In the genomic region with DNA sequence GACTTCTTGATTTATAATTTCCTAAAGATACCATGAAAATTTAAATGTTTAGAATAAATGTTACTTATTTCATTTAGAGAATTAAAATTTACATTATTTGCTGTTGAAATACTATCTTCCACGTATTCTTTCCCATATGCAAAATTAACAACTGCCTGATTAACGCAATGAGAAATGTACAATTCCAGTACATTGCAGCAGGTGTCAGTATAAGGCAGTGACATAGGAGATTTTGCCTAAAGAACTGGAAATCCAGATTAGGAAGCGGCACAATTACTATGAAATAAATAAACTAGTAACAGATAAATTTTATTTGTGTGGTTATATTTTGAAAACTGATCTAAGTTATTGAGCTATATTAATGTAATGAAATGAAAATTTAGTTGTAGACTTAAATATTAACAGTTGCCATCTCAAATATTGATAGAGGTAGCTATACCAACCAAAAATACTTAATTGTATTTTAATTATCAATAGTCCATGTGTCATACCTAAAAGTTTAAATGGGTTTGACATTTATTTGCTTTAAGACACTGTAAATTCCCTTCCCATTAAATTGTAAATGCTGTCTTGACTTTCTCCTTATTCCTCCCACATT, we compare ENCODE assay signal across 8 cellular contexts.
DNase-seq lines count a peak whose midpoint lies in the region; ATAC-seq, FAIRE-seq and TF ChIP-seq lines count a peak whose summit lies in the region.

No MANE protein-coding gene starts in this region.

- H3T11ph ChIP-seq in H9 (ENCODE audit: low read length), result no peak overlapping the region

- H2AFZ ChIP-seq in H9 (ENCODE audit: low read length), result no peak overlapping the region

- H3K56ac ChIP-seq in H9 (ENCODE audit: insufficient read length, low read depth, low read length), result no peak overlapping the region

- H3K36me3 ChIP-seq in bronchial epithelial cell (ENCODE audit: control insufficient read depth, insufficient read depth, low read length), result no peaks in the 10 kb centered on the region

- H3K9me3 ChIP-seq in H9 (ENCODE audit: control insufficient read depth, low read depth, low read length), result no peaks in the 10 kb centered on the region

- no peak overlapping the region for H3K4me3 ChIP-seq in bronchial epithelial cell (ENCODE audit: low read depth, low read length)

- no peak overlapping the region for H4K5ac ChIP-seq in H9 (ENCODE audit: insufficient read length, low read depth, low read length)

- H3K79me2 ChIP-seq in H9 (ENCODE audit: insufficient read depth, low read length), result no peaks in the 10 kb centered on the region

- H3K27me3 ChIP-seq in H9 (ENCODE audit: insufficient read depth, low read length) (no peaks in the 10 kb centered on the region), bronchial epithelial cell (ENCODE audit: control insufficient read depth, insufficient read depth, low read length) (no peaks in the 10 kb centered on the region)

- H3K23ac ChIP-seq in H9 (ENCODE audit: insufficient read length, low read depth, low read length), result no peak overlapping the region

- no peak overlapping the region for H3K4me2 ChIP-seq in H9 (ENCODE audit: insufficient read depth, insufficient read length, low read length)

- H4K20me1 ChIP-seq in H9 (ENCODE audit: control insufficient read depth, insufficient read depth, insufficient read length), result no peaks in the 10 kb centered on the region

- ATAC-seq in HG03135 (IDR thresholded peaks at IDR 0.05; ENCODE audit: unreplicated experiment), result no peak
- ATAC-seq in HG02852 (IDR thresholded peaks at IDR 0.05; ENCODE audit: unreplicated experiment), result no peak

- peak overlapping the region in 2 of 3 experiments; percentile 84 to 97; a peak in 4 of 7 replicates for H3K27ac Mint-ChIP-seq in H9

- peaks cover 3 to 11% (median 4%) of the 10 kb centered on the region in 3 experiments; a peak in 3 of 7 replicates for H3K36me3 Mint-ChIP-seq in H9 (ENCODE audit: insufficient read depth in 1 of 3, low read depth in 3 of 3)

- no peak overlapping the region for H2BK20ac ChIP-seq in H9 (ENCODE audit: low read depth, low read length, poor library complexity, severe bottlenecking)

- no peak for FAIRE-seq in bronchial epithelial cell (lab: Jason Lieb, UNC)

- no peak overlapping the region for H3K14ac ChIP-seq in H9 (ENCODE audit: insufficient read depth, low read length)

- no peak overlapping the region for H2BK5ac ChIP-seq in H9 (ENCODE audit: insufficient read length, low read length)

- H2BK15ac ChIP-seq in H9 (ENCODE audit: low read depth, low read length), result no peak overlapping the region

- DNase-seq in Ammon's horn (ENCODE audit: low spot score) (peak; percentile 56), H9 (no peak), NCI-H774 (lab: John Stamatoyannopoulos, UW) (peak; percentile 70), bronchial epithelial cell (ENCODE audit: low read depth) (peak; percentile 53), lung microvascular endothelial cell (ENCODE audit: low read depth in 2 of 2) (peak; percentile 33 to 59)
- no peak for DNase-seq in stimulated activated CD4-positive, alpha-beta T cell treated with anti-CD3 and anti-CD28 coated beads, Interleukin-1b, Interleukin-23, amount 100 ng/mL, for 48 hours

- peaks cover 45 to 53% of the 10 kb centered on the region in 2 experiments for H3K4me1 Mint-ChIP-seq in H9

- WGBS in H9 (ENCODE audit: extremely low coverage, insufficient read length, low lambda C conversion rate), result no CpG with 5 or more reads among the region's 3 CpGs

- H3K9ac ChIP-seq in H9 (ENCODE audit: extremely low read depth, insufficient read length, low read length), result no peak overlapping the region

- H3K4me1 ChIP-seq in H9 (ENCODE audit: insufficient read depth, low read length), result no peaks in the 10 kb centered on the region; the same call in 1 of the 2 replicates

- H3K9me3 Mint-ChIP-seq in H9, result no peaks in the 10 kb centered on the region

- H3K79me1 ChIP-seq in H9 (ENCODE audit: insufficient read depth, low read depth, low read length, poor library complexity, severe bottlenecking), result no peaks in the 10 kb centered on the region

- no peak overlapping the region for H4K8ac ChIP-seq in H9 (replicated peaks; ENCODE audit: insufficient read length, low read depth, low read length)

- no peak overlapping the region for H3K27ac ChIP-seq in H9 (ENCODE audit: insufficient read length, low read depth, low read length)

- no peaks in the 10 kb centered on the region for H3K27me3 Mint-ChIP-seq in H9 (ENCODE audit: low read depth)

- no peak overlapping the region for H2BK120ac ChIP-seq in H9 (ENCODE audit: low read depth, low read length, poor library complexity, severe bottlenecking)

- H2AK5ac ChIP-seq in H9 (ENCODE audit: insufficient read length, low read length), result no peak overlapping the region

- TF ChIP-seq CTCF in H9 (conservative IDR thresholded peaks at IDR 0.05) (peak; percentile 94), bronchial epithelial cell (IDR thresholded peaks at IDR 0.05; ENCODE audit: insufficient read depth, low read length, severe bottlenecking) (peak; percentile 40)

- no peak overlapping the region for H3K18ac ChIP-seq in H9 (ENCODE audit: insufficient read length, low read depth, low read length)

- H2BK12ac ChIP-seq in H9 (ENCODE audit: insufficient read length, low read depth, low read length), result no peak overlapping the region

- peak overlapping the region; percentile 29 to 60; a peak in 3 of 5 replicates for H3K4me3 Mint-ChIP-seq in H9

- no peak overlapping the region for H3K4ac ChIP-seq in H9 (ENCODE audit: low read depth, low read length)

- no peaks in the 10 kb centered on the region for H3K23me2 ChIP-seq in H9 (ENCODE audit: insufficient read length, low read depth, low read length, poor library complexity, severe bottlenecking)

- no peak overlapping the region for H4K91ac ChIP-seq in H9 (ENCODE audit: insufficient read length, low read depth, low read length)

Comparison
In these comparisons a context has a peak if more than half of its experiments do, and no peak if none do; other contexts are left out.
1. DNase-seq: peak in Ammon's horn (single experiment), NCI-H774 (single experiment), bronchial epithelial cell (single experiment) and lung microvascular endothelial cell (2 of 2); none in H9 (single experiment) and stimulated activated CD4-positive, alpha-beta T cell treated with anti-CD3 and anti-CD28 coated beads, Interleukin-1b, Interleukin-23, amount 100 ng/mL, for 48 hours (single experiment).